In genomic region chr17:7589891-7590611, GRCh38 we compare ENCODE assay signal across 8 cellular contexts. TPM values are rescaled to one million over a fixed set of nuclear protein-coding genes. Genes with fewer than 3 reads are reported as not detected.
DNase-seq lines count a peak whose midpoint lies in the region; ATAC-seq, FAIRE-seq and TF ChIP-seq lines count a peak whose summit lies in the region.

Gene SOX15 (minus strand): TSS chr17:7590094. CDS start chr17:7589676, 418 bp downstream.

- H3K4ac ChIP-seq in H1 (replicated peaks; ENCODE audit: insufficient read length, low read depth, low read length) = no peak within 1 kb of the TSS

- H4K91ac ChIP-seq in H1 (replicated peaks; ENCODE audit: insufficient read length, low read length) = peak within 1 kb of the TSS; percentile 3

- H2BK120ac ChIP-seq in H1 (replicated peaks; ENCODE audit: low read depth, low read length) = no peak within 1 kb of the TSS

- H3K4me2 ChIP-seq in H1 (ENCODE audit: insufficient read depth in 1 of 2, low read depth in 2 of 2, low read length in 2 of 2) = peak within 1 kb of the TSS; percentile 71 to 85

- no peak within 1 kb of the TSS for H2AFZ ChIP-seq in H1 (ENCODE audit: low read length)

- H3K23ac ChIP-seq in H1 (ENCODE audit: insufficient read length) = no peak within 1 kb of the TSS

- no peak for TF ChIP-seq CTCF in AG04449 (IDR thresholded peaks at IDR 0.05; ENCODE audit: insufficient read depth, low read length, missing control alignments)
- TF ChIP-seq CTCF in H1 (IDR thresholded peaks at IDR 0.05; ENCODE audit: control extremely low read depth in 1 of 3, insufficient read depth in 1 of 3, low read depth in 1 of 3, low read length in 3 of 3) = no peak
- TF ChIP-seq CTCF in GM13976 (IDR thresholded peaks at IDR 0.05; ENCODE audit: borderline replicate concordance, control extremely low read depth, extremely low read depth, insufficient read depth, missing control alignments) = no peak

- H4K8ac ChIP-seq in H1 (ENCODE audit: extremely low read depth, insufficient read depth, low read length) = peak within 1 kb of the TSS; percentile 41

- peaks cover 6 to 21% (median 18%) of the 10 kb centered on the region in 4 experiments for H3K4me1 ChIP-seq in H1 (replicated peaks in 1 of 4; ENCODE audit: control insufficient read depth in 3 of 4, insufficient read depth in 4 of 4, low read length in 3 of 4)

- peaks cover 59% of the 10 kb centered on the region for H3K36me3 Mint-ChIP-seq in stimulated activated memory B cell treated with anti-CD40 and anti-IgM and Interleukin-4, amounts not matched to agents 10 μg/mL and 1 μg/mL and 100 μg/mL, for 72 hours

- peaks cover 0 to 2% of the 10 kb centered on the region in 2 experiments for H4K20me1 ChIP-seq in H1 (replicated peaks in 1 of 2; ENCODE audit: control insufficient read depth in 1 of 2, insufficient read depth in 2 of 2, low read length in 2 of 2)

- H3K9ac ChIP-seq in H1 (replicated peaks in 1 of 4; ENCODE audit: extremely low read depth in 1 of 4, low read depth in 3 of 4, low read length in 3 of 4) = peak within 1 kb of the TSS in 3 of 4 experiments; percentile 34 to 63 (median 40); a peak in 6 of 7 replicates

- H3K4me1 Mint-ChIP-seq in stimulated activated memory B cell treated with anti-CD40 and anti-IgM and Interleukin-4, amounts not matched to agents 10 μg/mL and 1 μg/mL and 100 μg/mL, for 72 hours = peaks cover 8% of the 10 kb centered on the region

- no peaks in the 10 kb centered on the region for H3K79me2 ChIP-seq in H1 (ENCODE audit: control insufficient read depth in 1 of 2, insufficient read depth in 2 of 2, low read length in 2 of 2)

- peak; percentile 32 to 91 for TF ChIP-seq POLR2A in H1 (IDR thresholded peaks at IDR 0.05; ENCODE audit: control extremely low read depth in 1 of 2, low read depth in 2 of 2, low read length in 2 of 2)

- peaks cover 12 to 47% (median 31%) of the 10 kb centered on the region in 4 experiments; a peak in 7 of 8 replicates for H3K36me3 ChIP-seq in H1 (ENCODE audit: control insufficient read depth in 2 of 4, insufficient read depth in 4 of 4, low read length in 3 of 4)

- no peaks in the 10 kb centered on the region for H3K9me3 ChIP-seq in H1 (ENCODE audit: insufficient read depth in 2 of 2, low read depth in 1 of 2, low read length in 1 of 2)

- H3K14ac ChIP-seq in H1 (ENCODE audit: insufficient read length) = no peak within 1 kb of the TSS

- no peak for FAIRE-seq in H1 (lab: Jason Lieb, UNC)

- H2AK5ac ChIP-seq in H1 (ENCODE audit: low read depth, low read length) = no peak within 1 kb of the TSS

- H3K4me3 ChIP-seq in AG04449 (ENCODE audit: low read depth, low read length) = peak within 1 kb of the TSS; percentile 6; the same call in 1 of the 2 replicates
- peak within 1 kb of the TSS; percentile 59 to 73 (median 69) for H3K4me3 ChIP-seq in H1 (ENCODE audit: extremely low read depth in 1 of 4, insufficient read depth in 2 of 4, low read depth in 3 of 4, low read length in 4 of 4)

- 0 out of 2 replicates have a peak within 1 kb of the TSS, but pooled peaks have one; percentile 61 for H2BK15ac ChIP-seq in H1 (ENCODE audit: low read length)

- no peaks in the 10 kb centered on the region for H3K27me3 Mint-ChIP-seq in stimulated activated memory B cell treated with anti-CD40 and anti-IgM and Interleukin-4, amounts not matched to agents 10 μg/mL and 1 μg/mL and 100 μg/mL, for 72 hours

- DNase-seq in AG04449 (ENCODE audit: low read depth, low spot score) = no peak
- peak; percentile 78 for DNase-seq in LHCN-M2 (ENCODE audit: low read depth)
- DNase-seq in H1 (ENCODE audit: low read depth in 1 of 2, low spot score in 2 of 2) = peak in 1 of 2 experiments; percentile 79
- DNase-seq in myocyte (ENCODE audit: low read depth) = peak; percentile 67
- no peak for DNase-seq in H4 (ENCODE audit: low spot score)
- DNase-seq in SW480 (ENCODE audit: low spot score) = no peak
- no peak for DNase-seq in GM13976 (ENCODE audit: low spot score)

- no peaks in the 10 kb centered on the region for H3K9me3 Mint-ChIP-seq in stimulated activated memory B cell treated with anti-CD40 and anti-IgM and Interleukin-4, amounts not matched to agents 10 μg/mL and 1 μg/mL and 100 μg/mL, for 72 hours

- H3K79me1 ChIP-seq in H1 (ENCODE audit: low read depth, low read length) = no peaks in the 10 kb centered on the region; the same call in none of the 2 replicates

- CTCF ChIA-PET in AG04449 (lab: Yijun Ruan, JAX) = interaction anchor here (0.9 to 4.5 kb wide), 25 partner anchors 10 to 544 kb away, joined by 3 to 61 read pairs (median 7); partner anchors contain the start of genes ATP1B2, CD68, FXR2 and SENP3
- CTCF ChIA-PET in H1 (lab: Charles Lee; ENCODE audit: partially characterized antibody) = interaction anchor here (0.7 to 2.8 kb wide), 36 partner anchors 9 to 417 kb away, joined by 3 to 24 read pairs (median 4); partner anchors contain the start of genes ACAP1, CD68, FXR2 and PLSCR3

- H3K27ac ChIP-seq in H1 (ENCODE audit: low read depth, low read length) = peak within 1 kb of the TSS; percentile 87

- no peak within 1 kb of the TSS for H2BK20ac ChIP-seq in H1 (ENCODE audit: low read length)

- H3K18ac ChIP-seq in H1 (ENCODE audit: extremely low read depth, low read length) = peak within 1 kb of the TSS; percentile 71

- peak within 1 kb of the TSS; percentile 68; the same call in 1 of the 2 replicates for H2BK12ac ChIP-seq in H1 (ENCODE audit: low read depth, low read length)

- peak within 1 kb of the TSS; percentile 45 for H4K5ac ChIP-seq in H1 (ENCODE audit: insufficient read length, low read depth, low read length)

- 31% methylated on average over 17 of the region's 23 CpGs; no CpG with 5 or more reads in 1 of the 2 experiments for WGBS in H1 (ENCODE audit: extremely low coverage in 1 of 2, insufficient coverage in 1 of 2, insufficient read length in 1 of 2, insufficient replicate concordance in 2 of 2, low coverage in 1 of 2, low lambda C conversion rate in 2 of 2, missing lambda C conversion rate in 1 of 2), 2 experiments

- in situ Hi-C loops in GM13976 (cut with MboI; ENCODE audit: low sequenced_read_pairs, unreplicated experiment) = no loop called here

- H3K27me3 ChIP-seq in H1 (replicated peaks in 1 of 4; ENCODE audit: control insufficient read depth in 3 of 4, extremely low read depth in 1 of 4, insufficient read depth in 3 of 4, low read length in 3 of 4) = no peaks in the 10 kb centered on the region

- POLR2A ChIA-PET in AG04449 (lab: Yijun Ruan, JAX) (interaction anchor here (1.2 to 4.4 kb wide), 4 partner anchors 12 to 22 kb away, joined by 3 to 31 read pairs (median 6); partner anchors contain the start of gene CD68), H1 (lab: Charles Lee; ENCODE audit: partially characterized antibody) (interaction anchor here (0.5 to 28.5 kb wide), 30 partner anchors 9 to 354 kb away, joined by 3 to 1144 read pairs (median 6); partner anchors contain the start of genes ATP1B2, CD68, DNAH2 and EFNB3)

- no peak within 1 kb of the TSS for H3K56ac ChIP-seq in H1 (replicated peaks; ENCODE audit: insufficient read length, low read depth, low read length)

- H3K27ac Mint-ChIP-seq in stimulated activated memory B cell treated with anti-CD40 and anti-IgM and Interleukin-4, amounts not matched to agents 10 μg/mL and 1 μg/mL and 100 μg/mL, for 72 hours = no peak within 1 kb of the TSS

- peaks cover 15% of the 10 kb centered on the region; the same call in 1 of the 2 replicates for H3K23me2 ChIP-seq in H1 (ENCODE audit: low read depth, low read length)

- ATAC-seq in stimulated activated memory B cell treated with anti-CD40 and anti-IgM and Interleukin-4, amounts not matched to agents 10 μg/mL and 1 μg/mL and 100 μg/mL, for 72 hours = no peak

- TF ChIP-seq RAD21 in H1 (IDR thresholded peaks at IDR 0.05 in 1 of 2, conservative IDR thresholded peaks at IDR 0.05 in 1 of 2; ENCODE audit: low read depth in 2 of 2, low read length in 2 of 2) = no peak

- H3K4me3 Mint-ChIP-seq in stimulated activated memory B cell treated with anti-CD40 and anti-IgM and Interleukin-4, amounts not matched to agents 10 μg/mL and 1 μg/mL and 100 μg/mL, for 72 hours = no peak within 1 kb of the TSS

- peak within 1 kb of the TSS; percentile 81 for H2BK5ac ChIP-seq in H1 (ENCODE audit: low read depth, low read length)

- TF ChIP-seq EP300 in H1 (IDR thresholded peaks at IDR 0.05; ENCODE audit: borderline replicate concordance in 1 of 2, low read depth in 2 of 2, low read length in 2 of 2) = no peak

TF ChIP-seq in H1, 55 proteins besides CTCF, POLR2A, EP300 and RAD21:
- TF ChIP-seq TAF1 (IDR thresholded peaks at IDR 0.05; ENCODE audit: low read depth, low read length) = peak; percentile 85
- TF ChIP-seq TAF7 (optimal IDR thresholded peaks at IDR 0.05; ENCODE audit: borderline replicate concordance, low read depth, low read length) = peak; percentile 48
- TF ChIP-seq GTF2F1 (IDR thresholded peaks at IDR 0.05; ENCODE audit: borderline replicate concordance, low read depth, low read length) = no peak
- no peak for TF ChIP-seq CBX8 (IDR thresholded peaks at IDR 0.05; ENCODE audit: borderline replicate concordance, low read depth, low read length)
- peak; percentile 90 for TF ChIP-seq TBP (IDR thresholded peaks at IDR 0.05; ENCODE audit: low read depth, low read length)
- 0 out of 2 replicates have a peak, but pooled peaks have one; percentile 30 for TF ChIP-seq SP1 (IDR thresholded peaks at IDR 0.05; ENCODE audit: low read depth, low read length)
- no peak for TF ChIP-seq GABPA (IDR thresholded peaks at IDR 0.05; ENCODE audit: borderline replicate concordance, insufficient read depth, low read length)
- TF ChIP-seq TCF12 (IDR thresholded peaks at IDR 0.05; ENCODE audit: low read depth, low read length) = 0 out of 2 replicates have a peak, but pooled peaks have one; percentile 5
- TF ChIP-seq POLR2AphosphoS5 (IDR thresholded peaks at IDR 0.05; ENCODE audit: low read depth, low read length) = peak; percentile 64; the same call in 1 of the 2 replicates
- TF ChIP-seq SIN3A (conservative IDR thresholded peaks at IDR 0.05 in 1 of 2, IDR thresholded peaks at IDR 0.05 in 1 of 2; ENCODE audit: low read depth in 1 of 2, low read length in 2 of 2) = 0 out of 4 replicates have a peak, but pooled peaks of 1 of the 2 experiments have one; percentile 19
- no peak for TF ChIP-seq PHF8 (conservative IDR thresholded peaks at IDR 0.05; ENCODE audit: low read depth, low read length)

RNA-seq across cellular contexts. Expression of gene SOX15, which starts in this region (rescaled TPM):
- total RNA-seq in LHCN-M2 (2014; rRNA removed) = 0.96 and 2.0 TPM in 2 replicates
- 2.0 TPM for polyA plus RNA-seq in LHCN-M2 (2012)
- 14.3 and 15.2 TPM in 2 replicates for total RNA-seq in H1 (2021; fragmentation: NEBNext Ultra II Directional; extraction: Animal tissue kit (Norgen Biotek cat#: 25700))
- 26.8 and 39.8 TPM in 2 replicates for polyA plus RNA-seq in H1 (2011; rRNA removed)
- 20.1 TPM for polyA plus RNA-seq in H1 (2011; cell fraction: cytosol; rRNA removed)
- 20.9 TPM for polyA plus RNA-seq in H1 (2011; cell fraction: nucleus; rRNA removed)
- polyA plus RNA-seq in H1 (2012, experiment 1 of 2) = 13.9 to 20.3 TPM (median 19.3 TPM) in 4 replicates
- polyA plus RNA-seq in H1 (2012, experiment 2 of 2) = 21.6 TPM
- polyA plus RNA-seq in H1 (2013, experiment 1 of 2) = 16.8 TPM
- 14.8 TPM for polyA plus RNA-seq in H1 (2013, experiment 2 of 2)
- 2.9 and 4.6 TPM in 2 replicates for polyA minus RNA-seq in H1 (2011; rRNA and poly(A)+ RNA removed)
- polyA minus RNA-seq in H1 (2011; cell fraction: cytosol; rRNA and poly(A)+ RNA removed) = 7.6 TPM
- polyA minus RNA-seq in H1 (2011; cell fraction: nucleus; rRNA and poly(A)+ RNA removed) = 12.0 TPM
- total RNA-seq in myocyte = 4.0 and 10.9 TPM in 2 replicates
- polyA plus RNA-seq in myocyte (2012) = 3.1 TPM
- total RNA-seq in H4 (2014; rRNA removed; shearing (Covaris generic)) = not detected in 2 replicates

Comparison
In these comparisons a context has a peak if more than half of its experiments do, and no peak if none do; other contexts are left out.
1. DNase-seq: peak in LHCN-M2 (single experiment) and myocyte (single experiment); none in AG04449 (single experiment), H4 (single experiment), SW480 (single experiment) and GM13976 (single experiment).